ENCODE assay signal across 12 cellular contexts in the genomic region with DNA sequence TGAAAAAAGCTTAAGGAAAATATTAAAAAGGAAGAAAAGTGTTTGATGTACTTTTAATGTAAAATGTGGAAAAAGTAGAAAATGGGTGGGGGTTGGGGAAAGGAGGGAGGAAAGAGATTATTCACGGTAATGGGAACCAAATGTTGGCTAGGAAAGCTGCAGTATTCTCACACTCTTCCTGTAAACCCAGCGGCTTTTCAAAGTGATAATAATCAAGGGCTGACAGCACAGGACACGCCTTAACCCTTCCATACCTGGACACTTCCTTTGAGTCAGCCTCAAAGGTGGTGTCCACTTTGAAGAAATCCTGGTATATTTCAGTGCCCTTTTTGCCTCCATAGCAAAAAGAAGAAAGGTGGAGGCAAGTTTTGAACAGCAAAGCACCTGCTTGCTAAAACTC.
"Had no signal": no experiment of that assay in that cellular context is flagged by ENCODE, and none has a peak within 500 bp of the region (broad histone marks: within the 10 kb centered on the region; RNA-seq: fewer than 3 reads in every experiment).

No MANE protein-coding gene starts in this region.

- H3K36me3 ChIP-seq: SJCRH30, upper lobe of left lung had no signal

- H3K4me1 ChIP-seq: SJCRH30, upper lobe of left lung had no signal

- ATAC-seq: activated CD8-positive, alpha-beta T cell treated with anti-CD3 and anti-CD28 coated beads, Interleukin-2, amount 10 ng/mL, durations not matched to agents 7 days and 5 days; activated T-helper 17 cell treated with anti-CD3 and anti-CD28 coated beads, Interleukin-2, amount 50 U/mL, for 72 hours; effector memory CD8-positive, alpha-beta T cell; right cardiac atrium; stimulated activated memory B cell treated with anti-CD40 and anti-IgM and Interleukin-4, amounts not matched to agents 10 μg/mL and 1 μg/mL and 100 μg/mL, for 72 hours had no signal

- H3K4me3 ChIP-seq: SJCRH30, smooth muscle cell, upper lobe of left lung had no signal

- H3K27me3 ChIP-seq: SJCRH30, upper lobe of left lung had no signal

- H3K9me3 ChIP-seq: SJCRH30, upper lobe of left lung had no signal

- H3K4me2 ChIP-seq: smooth muscle cell had no signal

- H3K27ac ChIP-seq: SJCRH30, upper lobe of left lung, WERI-Rb-1 had no signal

- DNase-seq: activated CD4-positive, alpha-beta T cell treated with anti-CD3 and anti-CD28 coated beads for 4 hours; activated CD8-positive, alpha-beta T cell treated with anti-CD3 and anti-CD28 coated beads, Interleukin-2, amount 10 ng/mL, durations not matched to agents 7 days and 5 days; activated T-cell treated with anti-CD3 and anti-CD28 coated beads for 4 hours; effector memory CD8-positive, alpha-beta T cell; right cardiac atrium; SJCRH30; T-helper 1 cell; upper lobe of left lung; WERI-Rb-1 had no signal
